ENCODE assay signal across 28 cellular contexts in genomic region chr19:12232961-12233360, GRCh38.
"Had no signal": no experiment of that assay in that cellular context is flagged by ENCODE, and none has a peak within 500 bp of the region (broad histone marks: within the 10 kb centered on the region; RNA-seq: fewer than 3 reads in every experiment).

No MANE protein-coding gene starts in this region.

- ATAC-seq: activated CD8-positive, alpha-beta T cell treated with anti-CD3 and anti-CD28 coated beads for 36 hours; activated naive CD4-positive, alpha-beta T cell treated with anti-CD3 and anti-CD28 coated beads, Interleukin-2, amount 50 U/mL, for 72 hours; activated T-cell treated with anti-CD3 and anti-CD28 coated beads, Interleukin-2, amount 50 U/mL, for 4 hours; activated T-helper 17 cell treated with anti-CD3 and anti-CD28 coated beads, Interleukin-2, amount 50 U/mL, for 72 hours; gastroesophageal sphincter; WTC11 had no signal

- H3K9me3 ChIP-seq: gastroesophageal sphincter had no signal

- H3K27ac Mint-ChIP-seq: activated CD4-positive, alpha-beta T cell treated with anti-CD3 and anti-CD28 coated beads, Interleukin-2, amount 10 ng/mL, durations not matched to agents 7 days and 5 days; activated CD8-positive, alpha-beta T cell treated with anti-CD3 and anti-CD28 coated beads for 36 hours; activated naive CD8-positive, alpha-beta T cell treated with anti-CD3 and anti-CD28 coated beads, Interleukin-2, amount 10 ng/mL, durations not matched to agents 7 days and 5 days; activated T-helper 17 cell treated with anti-CD3 and anti-CD28 coated beads, Interleukin-2, amount 50 U/mL, for 72 hours had no signal

- H3K27me3 Mint-ChIP-seq: activated CD4-positive, alpha-beta T cell treated with anti-CD3 and anti-CD28 coated beads, Interleukin-2, amount 10 ng/mL, durations not matched to agents 7 days and 5 days; activated CD8-positive, alpha-beta T cell treated with anti-CD3 and anti-CD28 coated beads for 36 hours; activated naive CD8-positive, alpha-beta T cell treated with anti-CD3 and anti-CD28 coated beads, Interleukin-2, amount 10 ng/mL, durations not matched to agents 7 days and 5 days; activated T-helper 17 cell treated with anti-CD3 and anti-CD28 coated beads, Interleukin-2, amount 50 U/mL, for 72 hours; brain had no signal

- DNase-seq: activated CD4-positive, alpha-beta T cell treated with anti-CD3 and anti-CD28 coated beads for 1 hour; activated CD4-positive, alpha-beta T cell treated with anti-CD3 and anti-CD28 coated beads for 4 hours; activated CD4-positive, alpha-beta T cell treated with anti-CD3 and anti-CD28 coated beads, Interleukin-2, amount 10 ng/mL, durations not matched to agents 7 days and 5 days; activated CD4-positive, alpha-beta T cell treated with anti-CD3 and anti-CD28 coated beads, Interleukin-2, amount 50 U/mL, for 4 hours; activated CD8-positive, alpha-beta memory T cell treated with anti-CD3 and anti-CD28 coated beads for 24 hours; activated CD8-positive, alpha-beta T cell treated with anti-CD3 and anti-CD28 coated beads for 36 hours; activated effector memory CD4-positive, alpha-beta T cell treated with Interleukin-2 at 50 U/mL for 16 hours; activated gamma-delta T cell treated with Interleukin-2 at 50 U/mL for 16 hours; activated naive CD4-positive, alpha-beta T cell treated with Interleukin-2 at 50 U/mL for 16 hours; activated naive CD8-positive, alpha-beta T cell treated with anti-CD3 and anti-CD28 coated beads, Interleukin-2, amount 10 ng/mL, durations not matched to agents 7 days and 5 days; activated T-cell treated with anti-CD3 and anti-CD28 coated beads, Interleukin-2, amount 50 U/mL, for 4 hours; central memory CD4-positive, alpha-beta T cell; cerebellar nuclear complex; colonic mucosa; effector CD8-positive, alpha-beta T cell; esophagus squamous epithelium; foreskin melanocyte; head of caudate nucleus; T-helper 2 cell had no signal

- H3K27me3 ChIP-seq: ascending aorta, breast epithelium, cardiac muscle cell, colonic mucosa, esophagus squamous epithelium, gastroesophageal sphincter had no signal

- H3K4me3 Mint-ChIP-seq: activated CD4-positive, alpha-beta T cell treated with anti-CD3 and anti-CD28 coated beads, Interleukin-2, amount 10 ng/mL, durations not matched to agents 7 days and 5 days; activated CD8-positive, alpha-beta T cell treated with anti-CD3 and anti-CD28 coated beads for 36 hours; activated naive CD8-positive, alpha-beta T cell treated with anti-CD3 and anti-CD28 coated beads, Interleukin-2, amount 10 ng/mL, durations not matched to agents 7 days and 5 days; activated T-cell treated with anti-CD3 and anti-CD28 coated beads, Interleukin-2, amount 50 U/mL, for 4 hours; activated T-helper 17 cell treated with anti-CD3 and anti-CD28 coated beads, Interleukin-2, amount 50 U/mL, for 72 hours; brain; WTC11 had no signal

- H3K27ac ChIP-seq: ascending aorta, breast epithelium, cardiac muscle cell, colonic mucosa, epithelial cell of prostate, esophagus squamous epithelium, gastroesophageal sphincter had no signal

- H3K4me1 ChIP-seq: ascending aorta, breast epithelium, colonic mucosa, esophagus squamous epithelium, gastroesophageal sphincter had no signal

- H3K4me3 ChIP-seq: ascending aorta, breast epithelium, cardiac muscle cell, colonic mucosa, esophagus squamous epithelium, gastroesophageal sphincter had no signal

- H3K36me3 ChIP-seq: breast epithelium, colonic mucosa had no signal

- H3K4me1 Mint-ChIP-seq: activated CD4-positive, alpha-beta T cell treated with anti-CD3 and anti-CD28 coated beads, Interleukin-2, amount 10 ng/mL, durations not matched to agents 7 days and 5 days; activated naive CD8-positive, alpha-beta T cell treated with anti-CD3 and anti-CD28 coated beads, Interleukin-2, amount 10 ng/mL, durations not matched to agents 7 days and 5 days; brain had no signal
